Comparison of ENCODE assay signal across 20 cellular contexts in genomic region chr7:157176771-157177170, GRCh38. TPM values are rescaled to one million over a fixed set of nuclear protein-coding genes. Genes with fewer than 3 reads are reported as not detected.
A peak's percentile ranks its signal among the peaks of the same experiment; 100 is the strongest.
DNase-seq lines count a peak whose midpoint lies in the region; ATAC-seq, FAIRE-seq and TF ChIP-seq lines count a peak whose summit lies in the region.
"Had no signal": no experiment of that assay in that cellular context is flagged by ENCODE, and none has a peak within 500 bp of the region (broad histone marks: within the 10 kb centered on the region; RNA-seq: fewer than 3 reads in every experiment).

No MANE protein-coding gene starts in this region.

- H3K9me3 Mint-ChIP-seq in chondrocyte (ENCODE audit: low read depth) (no peaks in the 10 kb centered on the region), osteocyte (ENCODE audit: unreplicated experiment) (no peaks in the 10 kb centered on the region)
- H3K9me3 Mint-ChIP-seq: CD4-positive, alpha-beta T cell; IgD-negative memory B cell had no signal

- H3K4me1 Mint-ChIP-seq in chondrocyte (ENCODE audit: low read depth) (peaks cover 7% of the 10 kb centered on the region), osteocyte (ENCODE audit: unreplicated experiment) (peaks cover 13% of the 10 kb centered on the region)
- H3K4me1 Mint-ChIP-seq: IgD-negative memory B cell had no signal

- H3K4me3 Mint-ChIP-seq in chondrocyte (ENCODE audit: unreplicated experiment) = no peak overlapping the region
- H3K4me3 Mint-ChIP-seq in osteocyte (ENCODE audit: unreplicated experiment) = no peak overlapping the region
- H3K4me3 Mint-ChIP-seq: CD4-positive, alpha-beta T cell; IgD-negative memory B cell had no signal

- no peaks in the 10 kb centered on the region for H3K27me3 ChIP-seq in PC-3 (ENCODE audit: low read length)
- H3K27me3 ChIP-seq in breast epithelium = no peaks in the 10 kb centered on the region
- H3K27me3 ChIP-seq in ascending aorta = no peaks in the 10 kb centered on the region

- H3F3A ChIP-seq in PC-3 (ENCODE audit: low read length, unreplicated experiment) = no peaks in the 10 kb centered on the region

- H3K27me3 Mint-ChIP-seq in chondrocyte (ENCODE audit: low read depth) (no peaks in the 10 kb centered on the region), osteocyte (ENCODE audit: unreplicated experiment) (no peaks in the 10 kb centered on the region)
- H3K27me3 Mint-ChIP-seq: CD4-positive, alpha-beta T cell; IgD-negative memory B cell had no signal

- intact Hi-C loops in PC-3 (cut with micrococcal nuclease) (no loop called here), breast epithelium (cut with DNase I; ENCODE audit: low total_unique reads) (no loop called here), ascending aorta (cut with DNase I) (no loop called here)

- H3K9me3 ChIP-seq in PC-3 (ENCODE audit: low read length) (no peaks in the 10 kb centered on the region), breast epithelium (no peaks in the 10 kb centered on the region), ascending aorta (no peaks in the 10 kb centered on the region)
- H3K9me3 ChIP-seq: A549 had no signal

- ATAC-seq in PC-3 = no peak
- ATAC-seq: A549, GM12878 had no signal

- peak overlapping the region; percentile 57 for H3K27ac Mint-ChIP-seq in chondrocyte (ENCODE audit: unreplicated experiment)
- H3K27ac Mint-ChIP-seq in osteocyte (ENCODE audit: unreplicated experiment) = peak overlapping the region; percentile 69
- H3K27ac Mint-ChIP-seq: CD4-positive, alpha-beta T cell; IgD-negative memory B cell had no signal

- H3K36me3 ChIP-seq in PC-3 (ENCODE audit: low read depth, low read length) = peaks cover 55% of the 10 kb centered on the region
- peaks cover 5% of the 10 kb centered on the region for H3K36me3 ChIP-seq in breast epithelium
- H3K36me3 ChIP-seq in ascending aorta = peaks cover 31 to 78% of the 10 kb centered on the region in 2 donors

- no peaks in the 10 kb centered on the region for H3K4me1 ChIP-seq in PC-3 (ENCODE audit: insufficient read depth, low read length)
- no peaks in the 10 kb centered on the region for H3K4me1 ChIP-seq in breast epithelium
- no peaks in the 10 kb centered on the region for H3K4me1 ChIP-seq in ascending aorta
- H3K4me1 ChIP-seq: A549 had no signal

- H3K36me3 Mint-ChIP-seq in chondrocyte (ENCODE audit: low read depth) (peaks cover 22% of the 10 kb centered on the region), osteocyte (ENCODE audit: unreplicated experiment) (peaks cover 51% of the 10 kb centered on the region)

- no peak for DNase-seq in D721Med (ENCODE audit: insufficient read length, low spot score)
- peak; percentile 10 for DNase-seq in PC-3
- DNase-seq in chondrocyte (ENCODE audit: low spot score) = no peak
- DNase-seq in osteocyte (ENCODE audit: extremely low spot score, unreplicated experiment) = no peak
- no peak for DNase-seq in iPS-NIHi11 (ENCODE audit: low spot score)
- DNase-seq in breast epithelium (ENCODE audit: low spot score in 2 of 2) = no peak
- DNase-seq in ascending aorta (ENCODE audit: low spot score in 2 of 2) = no peak
- DNase-seq: AML-193; CD4-positive, alpha-beta T cell; DMS79 treated with DMSO at 0.1 percent for 48 hours; GM23248; HCEC 1CT had no signal

- TF ChIP-seq CTCF in D721Med (IDR thresholded peaks at IDR 0.05; ENCODE audit: insufficient read depth, missing control alignments) (no peak), PC-3 (conservative IDR thresholded peaks at IDR 0.05; ENCODE audit: low read depth, low read length) (no peak), chondrocyte (IDR thresholded peaks at IDR 0.05) (no peak), osteocyte (IDR thresholded peaks at IDR 0.05) (no peak), breast epithelium (IDR thresholded peaks at IDR 0.05) (no peak), ascending aorta (IDR thresholded peaks at IDR 0.05) (no peak)

- H3K9ac ChIP-seq in PC-3 (ENCODE audit: low read length) = no peak overlapping the region
- H3K9ac ChIP-seq: GM23248 had no signal

- peak; percentile 64 for FAIRE-seq in D721Med (lab: Jason Lieb, UNC)
- FAIRE-seq: A549, GM12878, H54, HTR-8/SVneo had no signal

- no peak for TF ChIP-seq POLR2A in breast epithelium (IDR thresholded peaks at IDR 0.05)

- H3K27ac ChIP-seq in PC-3 (ENCODE audit: low read length) = no peak overlapping the region
- no peak overlapping the region for H3K27ac ChIP-seq in breast epithelium
- no peak overlapping the region for H3K27ac ChIP-seq in ascending aorta
- H3K27ac ChIP-seq: 22Rv1, A549, C4-2B, GM23248, HL-60 had no signal

- no peak overlapping the region for H2AFZ ChIP-seq in PC-3 (ENCODE audit: low read length)
- H2AFZ ChIP-seq: GM23248 had no signal

- CTCF ChIA-PET in PC-3 (lab: Charles Lee) = no interaction called here

- no peak overlapping the region for H3K4me2 ChIP-seq in PC-3 (ENCODE audit: low read length)
- H3K4me2 ChIP-seq: A549 had no signal

- no TSS peak for BruUV-seq in PC-3 (replicated peaks; lab: Mats Ljungman, UMichigan)

- H3K4me3 ChIP-seq in PC-3 (ENCODE audit: low read length) (no peak overlapping the region), breast epithelium (no peak overlapping the region), ascending aorta (no peak overlapping the region)
- H3K4me3 ChIP-seq: A549, GM12878, GM23248 had no signal

- H3K79me2 ChIP-seq in PC-3 (ENCODE audit: low read length) = 0 out of 2 replicates have a peak, but pooled peaks cover 12% of the 10 kb centered on the region

- H4K20me1 ChIP-seq in PC-3 (ENCODE audit: low read length) = peaks cover 7% of the 10 kb centered on the region; the same call in 1 of the 2 replicates

- POLR2A ChIA-PET in PC-3 (lab: Charles Lee; ENCODE audit: unreplicated experiment) = no interaction called here

- H3K9me2 ChIP-seq in PC-3 (replicated peaks; ENCODE audit: low read length) = no peaks in the 10 kb centered on the region

RNA-seq across cellular contexts. Expression of gene UBE3C, which starts 38.0 kb away (rescaled TPM):
- total RNA-seq in PC-3 (2014; rRNA removed) (83.1 and 86.6 TPM in 2 replicates), chondrocyte (58.9 to 61.5 TPM (median 60.6 TPM) in 3 replicates), osteocyte (59.6 and 62.9 TPM in 2 replicates), breast epithelium (10 to 100 TPM; 63.0 to 96.4 (median 87.4) TPM), ascending aorta (31.7 TPM)
